In the genomic region with DNA sequence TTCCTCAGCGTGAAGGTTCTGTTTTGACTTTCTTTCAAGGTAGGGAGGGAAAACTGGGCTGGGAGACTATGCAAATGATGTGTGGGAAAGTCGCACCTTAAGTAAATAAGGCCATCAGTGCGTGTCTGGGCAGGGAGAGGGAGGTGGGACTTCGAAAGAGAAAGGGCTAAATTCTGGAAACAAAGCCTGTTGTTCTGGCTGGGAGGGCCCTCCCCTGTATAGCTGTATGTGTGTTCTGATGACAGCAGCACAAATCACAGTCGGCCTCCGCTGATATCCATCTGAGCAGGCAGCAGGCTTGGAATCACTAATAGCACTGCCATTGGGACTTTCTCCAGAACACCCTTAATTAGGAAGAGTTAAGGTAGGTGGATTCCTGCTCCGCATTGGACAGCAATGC, we compare ENCODE assay signal across 8 cellular contexts. TPM values are rescaled to one million over a fixed set of nuclear protein-coding genes. Genes with fewer than 3 reads are reported as not detected.
DNase-seq lines count a peak whose midpoint lies in the region; ATAC-seq, FAIRE-seq and TF ChIP-seq lines count a peak whose summit lies in the region.

No MANE protein-coding gene starts in this region.

- peaks cover 0 to 97% (median 79%) of the 10 kb centered on the region in 9 donors for H3K36me3 ChIP-seq in heart left ventricle
- H3K36me3 ChIP-seq in keratinocyte (ENCODE audit: control insufficient read depth in 2 of 2, extremely low read depth in 1 of 2, insufficient read depth in 2 of 2, low read length in 2 of 2) = peaks cover 47 to 89% of the 10 kb centered on the region in 2 experiments
- peaks cover 0 to 9% of the 10 kb centered on the region in 2 donors for H3K36me3 ChIP-seq in adrenal gland (replicated peaks in 1 of 2)

- H3K27me3 ChIP-seq in heart left ventricle = no peaks in the 10 kb centered on the region
- H3K27me3 ChIP-seq in keratinocyte (ENCODE audit: control insufficient read depth, extremely low read depth, insufficient read depth, low read length) = no peaks in the 10 kb centered on the region
- no peaks in the 10 kb centered on the region for H3K27me3 ChIP-seq in adrenal gland

- TF ChIP-seq POLR2A in heart left ventricle (IDR thresholded peaks at IDR 0.05) (no peak), adrenal gland (IDR thresholded peaks at IDR 0.05) (no peak)

- 44 to 52% (median 50%) methylated on average over 7 of the region's 7 CpGs for WGBS in heart left ventricle, 4 donors
- WGBS in adrenal gland, 4 donors = 71 to 82% (median 80%) methylated on average over 7 of the region's 7 CpGs

- H2AFZ ChIP-seq in keratinocyte (ENCODE audit: control insufficient read depth, low read length) = no peak overlapping the region

- H3K9me1 ChIP-seq in keratinocyte (ENCODE audit: control insufficient read depth, extremely low read depth, insufficient read depth, low read length) = peaks cover 9% of the 10 kb centered on the region

- dilution Hi-C loops in keratinocyte (cut with MboI; ENCODE audit: extremely low pct_ligation_motif_present, low sequenced_read_pairs) = no loop called here

- H3K9me3 ChIP-seq in heart left ventricle (no peaks in the 10 kb centered on the region), keratinocyte (ENCODE audit: control insufficient read depth, low read depth, low read length) (no peaks in the 10 kb centered on the region), adrenal gland (replicated peaks in 1 of 3) (no peaks in the 10 kb centered on the region)

- peak overlapping the region in 11 of 12 donors; percentile 54 to 80 (median 65) for H3K27ac ChIP-seq in heart left ventricle
- H3K27ac ChIP-seq in keratinocyte (ENCODE audit: control insufficient read depth, insufficient read depth, low read length) = peak overlapping the region; percentile 75
- peak overlapping the region in 1 of 5 donors; percentile 42 for H3K27ac ChIP-seq in adrenal gland

- H3K9ac ChIP-seq in keratinocyte (ENCODE audit: control insufficient read depth, extremely low read depth, insufficient read depth, low read length) = peak overlapping the region; percentile 57

- H3K4me2 ChIP-seq in keratinocyte (ENCODE audit: control insufficient read depth, extremely low read depth, insufficient read depth, low read depth, low read length) = peak overlapping the region; percentile 53

- H4K20me1 ChIP-seq in keratinocyte (ENCODE audit: control insufficient read depth, extremely low read depth, insufficient read depth, low read length) = peaks cover 56% of the 10 kb centered on the region

- TF ChIP-seq CTCF in heart left ventricle (IDR thresholded peaks at IDR 0.05) = no peak
- TF ChIP-seq CTCF in keratinocyte (optimal IDR thresholded peaks at IDR 0.05 in 1 of 3, IDR thresholded peaks at IDR 0.05 in 1 of 3, conservative IDR thresholded peaks at IDR 0.05 in 1 of 3; ENCODE audit: extremely low read depth in 1 of 3, insufficient read depth in 2 of 3, low read length in 3 of 3) = no peak
- no peak for TF ChIP-seq CTCF in adrenal gland (IDR thresholded peaks at IDR 0.05)

- FAIRE-seq in keratinocyte (lab: Jason Lieb, UNC) = peak; percentile 79

- DNase-seq in heart left ventricle (no peak), cardiac septum (ENCODE audit: low spot score) (no peak), NCI-H1417 treated with DMSO at 0.1 percent for 48 hours (lab: John Stamatoyannopoulos, UW) (peak; percentile 4), keratinocyte (ENCODE audit: low read depth, low spot score) (no peak), amniotic stem cell (lab: John Stamatoyannopoulos, UW) (no peak), adrenal gland (no peak)
- no peak for DNase-seq in effector CD4-positive, alpha-beta T cell
- DNase-seq in activated naive CD4-positive, alpha-beta T cell treated with anti-CD3 and anti-CD28 coated beads, Interleukin-2, amount 50 U/mL, for 16 hours = no peak

- intact Hi-C loops in heart left ventricle (cut with DNase I) (loop anchor here in 4 of 10 donors (5.0 to 10.0 kb wide), 4 partner anchors 97 to 890 kb away; no protein-coding TSS in a partner anchor), cardiac septum (cut with DNase I) (no loop called here), adrenal gland (cut with DNase I) (no loop called here)

- peaks cover 11 to 99% (median 77%) of the 10 kb centered on the region in 12 donors for H3K4me1 ChIP-seq in heart left ventricle
- H3K4me1 ChIP-seq in keratinocyte (ENCODE audit: control insufficient read depth, extremely low read depth, insufficient read depth, low read length) = peaks cover 77% of the 10 kb centered on the region
- peaks cover 0 to 10% of the 10 kb centered on the region in 2 donors for H3K4me1 ChIP-seq in adrenal gland (replicated peaks in 1 of 2)

- H3K4me3 ChIP-seq in heart left ventricle = peak overlapping the region in 1 of 12 donors; percentile 9
- H3K4me3 ChIP-seq in keratinocyte (ENCODE audit: control insufficient read depth in 2 of 3, extremely low read depth in 1 of 3, insufficient read depth in 2 of 3, low read depth in 1 of 3, low read length in 3 of 3) = peak overlapping the region in 2 of 3 experiments; percentile 1 to 15
- no peak overlapping the region for H3K4me3 ChIP-seq in adrenal gland

- peaks cover 97% of the 10 kb centered on the region for H3K79me2 ChIP-seq in keratinocyte (ENCODE audit: control insufficient read depth, insufficient read depth, low read length)

- peak; percentile 27 to 29 (median 28) for ATAC-seq in heart left ventricle

RNA-seq across cellular contexts. Expression of a gene that starts 19.2 kb away (rescaled TPM):
- total RNA-seq in heart left ventricle (10 to 100 TPM; 20.9 to 42.6 (median 29.6) TPM), cardiac septum (42.1 TPM), adrenal gland (10 to 100 TPM in 6 of 8 donors, 1 to 10 TPM in 2; 7.9 to 22.0 (median 16.0) TPM)
- polyA plus RNA-seq in heart left ventricle (10 to 100 TPM; 12.5 to 12.7 TPM), keratinocyte (82.1 to 117 TPM (median 84.2 TPM) in 3 replicates), adrenal gland (1 to 10 TPM; 6.8 to 8.5 (median 7.9) TPM)
- 69.6 TPM for polyA plus RNA-seq in keratinocyte (2011; ENCODE audit: low read depth)
- 27.6 and 29.1 TPM in 2 replicates for polyA plus RNA-seq in keratinocyte (2011; cell fraction: cytosol; rRNA removed)
- 356 and 357 TPM in 2 replicates for polyA plus RNA-seq in keratinocyte (2011; cell fraction: nucleus; rRNA removed)
- polyA plus RNA-seq in keratinocyte (2012; ENCODE audit: low replicate concordance) = 37.1 and 115 TPM in 2 replicates
- 306 to 390 TPM (median 389 TPM) in 3 replicates for polyA minus RNA-seq in keratinocyte
- polyA minus RNA-seq in keratinocyte (2011; cell fraction: cytosol; rRNA and poly(A)+ RNA removed) = 89.8 TPM
- polyA minus RNA-seq in keratinocyte (2011; cell fraction: nucleus; rRNA and poly(A)+ RNA removed) = 497 and 766 TPM in 2 replicates

Comparison
In these comparisons a context has a peak if more than half of its experiments do, and no peak if none do; other contexts are left out.
1. H3K4me3 ChIP-seq: peak in keratinocyte (2 of 3); none in adrenal gland (0 of 4).